Comparison of ENCODE assay signal across 28 cellular contexts in the genomic region with DNA sequence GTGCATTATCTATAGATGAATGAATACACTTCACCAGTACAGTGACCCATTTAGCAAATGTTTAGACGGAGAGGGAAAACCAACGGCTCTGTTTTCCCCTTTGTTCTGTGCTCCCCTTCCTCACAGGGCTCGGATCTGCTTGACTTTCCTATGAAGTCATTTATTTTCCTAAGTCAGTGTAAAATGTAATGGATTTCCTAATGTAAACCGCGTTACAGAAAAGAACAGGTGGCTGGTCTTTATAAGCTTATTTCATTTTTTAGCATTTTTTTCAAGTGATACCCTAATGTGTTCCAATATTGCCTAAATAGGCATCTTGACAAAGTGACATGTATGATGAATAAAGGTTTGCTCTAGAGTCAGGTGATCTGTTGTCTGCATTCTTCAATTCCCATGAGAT.
"Had no signal": no experiment of that assay in that cellular context is flagged by ENCODE, and none has a peak within 500 bp of the region (broad histone marks: within the 10 kb centered on the region; RNA-seq: fewer than 3 reads in every experiment).

No MANE protein-coding gene starts in this region.

- H3K27ac ChIP-seq: neural progenitor cell, ovary, parathyroid adenoma, psoas muscle, right lobe of liver, sigmoid colon, skin epidermis, spleen, suprapubic skin, testis, tibial artery, transverse colon, upper lobe of right lung had no signal

- H3K36me3 ChIP-seq: neural progenitor cell, ovary, right lobe of liver, sigmoid colon, spleen, suprapubic skin, tibial artery, transverse colon, upper lobe of right lung, uterus had no signal

- H2AFZ ChIP-seq: neural progenitor cell, parathyroid adenoma had no signal

- H3K9me3 ChIP-seq: ovary, psoas muscle, right lobe of liver, sigmoid colon, spleen, suprapubic skin, testis, tibial artery, transverse colon, upper lobe of right lung, uterus had no signal

- H3K4me3 ChIP-seq: neural progenitor cell, ovary, psoas muscle, right lobe of liver, sigmoid colon, skin epidermis, smooth muscle cell, spleen, suprapubic skin, testis, tibial artery, transverse colon, upper lobe of right lung, uterus had no signal

- H3K9ac ChIP-seq: neural progenitor cell, parathyroid adenoma had no signal

- H3K4me1 ChIP-seq: parathyroid adenoma, psoas muscle, right lobe of liver, spleen, testis, upper lobe of right lung, uterus had no signal

- H3K27me3 ChIP-seq: neural progenitor cell, ovary, right lobe of liver, sigmoid colon, spleen, suprapubic skin, testis, tibial artery, transverse colon, upper lobe of right lung, uterus had no signal

- H3K79me2 ChIP-seq: parathyroid adenoma had no signal

- H3K4me2 ChIP-seq: neural progenitor cell, smooth muscle cell had no signal

- DNase-seq: natural killer cell; occipital lobe; ovary; posterior cingulate gyrus; psoas muscle; right cardiac atrium; right lobe of liver; sigmoid colon; spleen; stimulated activated CD4-positive, alpha-beta T cell treated with anti-CD3 and anti-CD28 coated beads, Interleukin-12 subunit alpha, Interleukin-12 subunit beta, amount 100 ng/mL, for 4 hours; stimulated activated CD4-positive, alpha-beta T cell treated with anti-CD3 and anti-CD28 coated beads, Interleukin-1b, Interleukin-23, amount 100 ng/mL, for 48 hours; stimulated activated CD4-positive, alpha-beta T cell treated with anti-CD3 and anti-CD28 coated beads, Interleukin-4, amount 100 ng/mL, for 1 hour; stimulated activated CD4-positive, alpha-beta T cell treated with anti-CD3 and anti-CD28 coated beads, Interleukin-4, amount 100 ng/mL, for 4 hours; stimulated activated CD8-positive, alpha-beta memory T cell treated with anti-CD3 and anti-CD28 coated beads, Interleukin-4, amount 100 ng/mL, for 48 hours; stimulated activated naive CD4-positive, alpha-beta T cell; stimulated activated naive CD8-positive, alpha-beta T cell treated with anti-CD3 and anti-CD28 coated beads, Interleukin-15, amount 100 ng/mL, for 72 hours; stimulated activated naive CD8-positive, alpha-beta T cell treated with anti-CD3 and anti-CD28 coated beads, Interleukin-15, Interleukin-2, amounts not matched to agents 100 U/mL and 50 U/mL, for 24 hours; substantia nigra; testis; tibial artery; transverse colon; upper lobe of right lung; uterus had no signal
